ENCODE assay signal across 22 cellular contexts in genomic region chr6:80254716-80255115, GRCh38.
A peak's percentile ranks its signal among the peaks of the same experiment; 100 is the strongest.
DNase-seq lines count a peak whose midpoint lies in the region; ATAC-seq, FAIRE-seq and TF ChIP-seq lines count a peak whose summit lies in the region.
"Had no signal": no experiment of that assay in that cellular context is flagged by ENCODE, and none has a peak within 500 bp of the region (broad histone marks: within the 10 kb centered on the region; RNA-seq: fewer than 3 reads in every experiment).

No MANE protein-coding gene starts in this region.

- H3K4me1 ChIP-seq in astrocyte (ENCODE audit: insufficient read depth, low read length) (no peaks in the 10 kb centered on the region), neural progenitor cell (peaks cover 4% of the 10 kb centered on the region)

- H3K4me3 Mint-ChIP-seq in astrocyte (ENCODE audit: unreplicated experiment): no peak overlapping the region
- H3K4me3 Mint-ChIP-seq in neural progenitor cell: no peak overlapping the region
- H3K4me3 Mint-ChIP-seq: CD4-positive, CD25-positive, alpha-beta regulatory T cell had no signal

- peak; percentile 78 for FAIRE-seq in astrocyte (lab: Jason Lieb, UNC)
- FAIRE-seq: GM12891, HTR-8/SVneo had no signal

- H4K20me1 ChIP-seq in astrocyte (ENCODE audit: insufficient read depth, low read length) (no peaks in the 10 kb centered on the region), neural progenitor cell (ENCODE audit: low read depth) (no peaks in the 10 kb centered on the region)

- ATAC-seq in HG03159 (IDR thresholded peaks at IDR 0.05; ENCODE audit: unreplicated experiment): no peak
- no peak for ATAC-seq in GM21723 (IDR thresholded peaks at IDR 0.05; ENCODE audit: unreplicated experiment)
- ATAC-seq in GM19023 (IDR thresholded peaks at IDR 0.05; ENCODE audit: unreplicated experiment): no peak
- no peak for ATAC-seq in HG03442 (IDR thresholded peaks at IDR 0.05; ENCODE audit: unreplicated experiment)
- ATAC-seq: HCT116 had no signal

- H3K9me3 ChIP-seq in astrocyte (ENCODE audit: insufficient read depth, low read depth, low read length) (no peaks in the 10 kb centered on the region), neural progenitor cell (ENCODE audit: low read depth) (no peaks in the 10 kb centered on the region)

- TF ChIP-seq CTCF in astrocyte (IDR thresholded peaks at IDR 0.05; ENCODE audit: insufficient read depth, low read depth, low read length) (no peak), neural progenitor cell (IDR thresholded peaks at IDR 0.05) (no peak)

- peak; percentile 10 for DNase-seq in SK-MEL-5 (ENCODE audit: low read depth, low spot score)
- no peak for DNase-seq in astrocyte (ENCODE audit: low read depth)
- DNase-seq in globus pallidus (ENCODE audit: low spot score): peak; percentile 23
- no peak for DNase-seq in neural progenitor cell (ENCODE audit: low spot score)
- DNase-seq: CD4-positive, CD25-positive, alpha-beta regulatory T cell; DMS 273 treated with DMSO at 0.1 percent for 48 hours; DND-41; GOT3; IMR-90; NCI-H1105; NCI-H1694; NCI-H2107; NCI-H69; SHP77 treated with DMSO at 0.1 percent for 48 hours had no signal

- in situ Hi-C loops in SK-MEL-5 (cut with HindIII; ENCODE audit: low pct_unique_long_range_greater_than_20kb, low sequenced_read_pairs): no loop called here

- H3K27me3 ChIP-seq in astrocyte (ENCODE audit: insufficient read depth, low read length) (no peaks in the 10 kb centered on the region), neural progenitor cell (no peaks in the 10 kb centered on the region)

- H3K27ac ChIP-seq in astrocyte (ENCODE audit: low read depth, low read length) (no peak overlapping the region), neural progenitor cell (peak overlapping the region; percentile 4)
- H3K27ac ChIP-seq: RWPE1 had no signal

- H3K27ac Mint-ChIP-seq in astrocyte (ENCODE audit: unreplicated experiment) (no peak overlapping the region), neural progenitor cell (no peak overlapping the region)
- H3K27ac Mint-ChIP-seq: CD4-positive, CD25-positive, alpha-beta regulatory T cell had no signal

- H3K4me2 ChIP-seq in astrocyte (ENCODE audit: low read length) (no peak overlapping the region), neural progenitor cell (no peak overlapping the region)

- H2AFZ ChIP-seq in astrocyte (ENCODE audit: low read depth, low read length) (no peak overlapping the region), neural progenitor cell (replicated peaks) (no peak overlapping the region)

- H3K36me3 ChIP-seq in astrocyte (ENCODE audit: insufficient read depth, low read length): no peaks in the 10 kb centered on the region
- H3K36me3 ChIP-seq in neural progenitor cell: no peaks in the 10 kb centered on the region

- H3K9ac ChIP-seq in astrocyte (ENCODE audit: low read length) (no peak overlapping the region), neural progenitor cell (no peak overlapping the region)

- H3K79me2 ChIP-seq in astrocyte (ENCODE audit: insufficient read depth, low read length): no peaks in the 10 kb centered on the region
- no peaks in the 10 kb centered on the region for H3K79me2 ChIP-seq in neural progenitor cell (ENCODE audit: low read depth)

- H3K4me1 Mint-ChIP-seq in astrocyte (ENCODE audit: low read depth, unreplicated experiment) (peaks cover 8% of the 10 kb centered on the region), neural progenitor cell (no peaks in the 10 kb centered on the region)
- H3K4me1 Mint-ChIP-seq: CD4-positive, CD25-positive, alpha-beta regulatory T cell had no signal

- H3K27me3 Mint-ChIP-seq in astrocyte (ENCODE audit: low read depth, unreplicated experiment): no peaks in the 10 kb centered on the region
- H3K27me3 Mint-ChIP-seq in neural progenitor cell (ENCODE audit: insufficient read depth, low read depth): no peaks in the 10 kb centered on the region
- H3K27me3 Mint-ChIP-seq: CD4-positive, CD25-positive, alpha-beta regulatory T cell had no signal

- no peak overlapping the region for H3K4me3 ChIP-seq in astrocyte (ENCODE audit: insufficient read depth, low read depth, low read length)
- H3K4me3 ChIP-seq in neural progenitor cell: no peak overlapping the region

- no peaks in the 10 kb centered on the region for H3F3A ChIP-seq in neural progenitor cell (ENCODE audit: low read depth)

- H3K9me3 Mint-ChIP-seq in astrocyte (ENCODE audit: unreplicated experiment) (no peaks in the 10 kb centered on the region), neural progenitor cell (no peaks in the 10 kb centered on the region)
- H3K9me3 Mint-ChIP-seq: CD4-positive, CD25-positive, alpha-beta regulatory T cell had no signal

- no peaks in the 10 kb centered on the region for H3K36me3 Mint-ChIP-seq in astrocyte (ENCODE audit: low read depth, unreplicated experiment)
- peaks cover 4% of the 10 kb centered on the region for H3K36me3 Mint-ChIP-seq in neural progenitor cell

Comparison
In these comparisons a context has a peak if more than half of its experiments do, and no peak if none do; other contexts are left out.
1. DNase-seq: peak in SK-MEL-5 (single experiment) and globus pallidus (single experiment); none in astrocyte (single experiment) and neural progenitor cell (single experiment).